28 cellular contexts compared by ENCODE assay signal in genomic region chr15:79463781-79464270, GRCh38.
"Had no signal": no experiment of that assay in that cellular context is flagged by ENCODE, and none has a peak within 500 bp of the region (broad histone marks: within the 10 kb centered on the region; RNA-seq: fewer than 3 reads in every experiment).

No MANE protein-coding gene starts in this region.

- H3K36me3 Mint-ChIP-seq: natural killer cell treated with Interleukin-12 subunit alpha and Interleukin-12 subunit beta and Interleukin-15 and Interleukin-18, amount 100 ng/mL, for 72 hours had no signal

- H3K36me3 ChIP-seq: neutrophil, ovary, right lobe of liver, sigmoid colon, suprapubic skin, tibial nerve, upper lobe of left lung, vagina had no signal

- H3K9me3 ChIP-seq: neutrophil, ovary, psoas muscle, right lobe of liver, suprapubic skin, testis, tibial nerve, upper lobe of left lung, vagina had no signal

- ATAC-seq: naive thymus-derived CD8-positive, alpha-beta T cell; natural killer cell treated with Interleukin-12 subunit alpha and Interleukin-12 subunit beta and Interleukin-15 and Interleukin-18, amount 100 ng/mL, for 72 hours; psoas muscle; right cardiac atrium; right lobe of liver; stimulated activated memory B cell treated with anti-CD40 and anti-IgM and Interleukin-4, amounts not matched to agents 10 μg/mL and 1 μg/mL and 100 μg/mL, for 72 hours; stimulated activated naive CD8-positive, alpha-beta T cell treated with anti-CD3 and anti-CD28 coated beads, Interleukin-15, amount 100 ng/mL, for 72 hours; stimulated activated naive CD8-positive, alpha-beta T cell treated with anti-CD3 and anti-CD28 coated beads, Interleukin-15, Interleukin-2, amounts not matched to agents 100 U/mL and 50 U/mL, for 24 hours had no signal

- H3K27ac ChIP-seq: neutrophil, ovary, parathyroid adenoma, psoas muscle, right lobe of liver, sigmoid colon, suprapubic skin, testis, tibial nerve, upper lobe of left lung, vagina had no signal

- H3K27ac Mint-ChIP-seq: naive thymus-derived CD8-positive, alpha-beta T cell; natural killer cell treated with Interleukin-12 subunit alpha and Interleukin-12 subunit beta and Interleukin-15 and Interleukin-18, amount 100 ng/mL, for 72 hours; nephron progenitor cell; stimulated activated memory B cell treated with anti-CD40 and anti-IgM and Interleukin-4, amounts not matched to agents 10 μg/mL and 1 μg/mL and 100 μg/mL, for 72 hours; stimulated activated naive CD8-positive, alpha-beta T cell treated with anti-CD3 and anti-CD28 coated beads, Interleukin-15, amount 100 ng/mL, for 72 hours had no signal

- H3K4me1 ChIP-seq: parathyroid adenoma, psoas muscle, right lobe of liver, sigmoid colon, suprapubic skin, testis, tibial nerve, upper lobe of left lung, vagina had no signal

- FAIRE-seq: small intestine, urothelium cell line had no signal

- H3K4me1 Mint-ChIP-seq: nephron progenitor cell; stimulated activated memory B cell treated with anti-CD40 and anti-IgM and Interleukin-4, amounts not matched to agents 10 μg/mL and 1 μg/mL and 100 μg/mL, for 72 hours; stimulated activated naive CD8-positive, alpha-beta T cell treated with anti-CD3 and anti-CD28 coated beads, Interleukin-15, amount 100 ng/mL, for 72 hours had no signal

- H3K4me3 Mint-ChIP-seq: naive thymus-derived CD8-positive, alpha-beta T cell; natural killer cell treated with Interleukin-12 subunit alpha and Interleukin-12 subunit beta and Interleukin-15 and Interleukin-18, amount 100 ng/mL, for 72 hours; nephron progenitor cell; neural crest cell; stimulated activated memory B cell treated with anti-CD40 and anti-IgM and Interleukin-4, amounts not matched to agents 10 μg/mL and 1 μg/mL and 100 μg/mL, for 72 hours; stimulated activated naive CD8-positive, alpha-beta T cell treated with anti-CD3 and anti-CD28 coated beads, Interleukin-15, amount 100 ng/mL, for 72 hours had no signal

- H3K27me3 Mint-ChIP-seq: stimulated activated naive CD8-positive, alpha-beta T cell treated with anti-CD3 and anti-CD28 coated beads, Interleukin-15, amount 100 ng/mL, for 72 hours had no signal

- H3K27me3 ChIP-seq: ovary, right lobe of liver, sigmoid colon, suprapubic skin, testis, tibial nerve, upper lobe of left lung, vagina had no signal

- H3K9me3 Mint-ChIP-seq: naive thymus-derived CD8-positive, alpha-beta T cell; natural killer cell treated with Interleukin-12 subunit alpha and Interleukin-12 subunit beta and Interleukin-15 and Interleukin-18, amount 100 ng/mL, for 72 hours; nephron progenitor cell; neural crest cell; stimulated activated memory B cell treated with anti-CD40 and anti-IgM and Interleukin-4, amounts not matched to agents 10 μg/mL and 1 μg/mL and 100 μg/mL, for 72 hours; stimulated activated naive CD8-positive, alpha-beta T cell treated with anti-CD3 and anti-CD28 coated beads, Interleukin-15, amount 100 ng/mL, for 72 hours had no signal

- DNase-seq: naive thymus-derived CD8-positive, alpha-beta T cell; nephron progenitor cell; nucleus accumbens; ovary; psoas muscle; right cardiac atrium; right lobe of liver; sigmoid colon; small intestine; stimulated activated CD4-positive, alpha-beta T cell treated with anti-CD3 and anti-CD28 coated beads, Interleukin-1b, Interleukin-23, amount 100 ng/mL, for 48 hours; stimulated activated CD4-positive, alpha-beta T cell treated with anti-CD3 and anti-CD28 coated beads, Interleukin-4, amount 100 ng/mL, for 1 hour; stimulated activated CD4-positive, alpha-beta T cell treated with anti-CD3 and anti-CD28 coated beads, Interleukin-4, amount 100 ng/mL, for 4 hours; stimulated activated CD8-positive, alpha-beta memory T cell treated with anti-CD3 and anti-CD28 coated beads, Interleukin-4, amount 100 ng/mL, for 48 hours; stimulated activated naive CD4-positive, alpha-beta T cell; stimulated activated naive CD8-positive, alpha-beta T cell treated with anti-CD3 and anti-CD28 coated beads, Interleukin-15, amount 100 ng/mL, for 72 hours; stimulated activated naive CD8-positive, alpha-beta T cell treated with anti-CD3 and anti-CD28 coated beads, Interleukin-15, Interleukin-2, amounts not matched to agents 100 U/mL and 50 U/mL, for 24 hours; testis; trophoblast cell had no signal

- H3K4me3 ChIP-seq: ovary, psoas muscle, right lobe of liver, sigmoid colon, suprapubic skin, testis, tibial nerve, upper lobe of left lung, vagina had no signal
